In genomic region chr16:86569843-86570447, GRCh38 we compare ENCODE assay signal across 1 cellular context.
TF ChIP-seq lines count a peak whose summit lies in the region.

No MANE protein-coding gene starts in this region.

TF ChIP-seq in endothelial cell of umbilical vein, 7 proteins besides CTCF, POLR2A, EP300 and RAD21 (continued from another document):
- TF ChIP-seq EZH2 (IDR thresholded peaks at IDR 0.05; ENCODE audit: borderline replicate concordance, low read depth, low read length, severe bottlenecking) (no peak), POLR2AphosphoS5 (IDR thresholded peaks at IDR 0.05; ENCODE audit: insufficient read depth, low read depth, low read length) (no peak)
